In the genomic region with DNA sequence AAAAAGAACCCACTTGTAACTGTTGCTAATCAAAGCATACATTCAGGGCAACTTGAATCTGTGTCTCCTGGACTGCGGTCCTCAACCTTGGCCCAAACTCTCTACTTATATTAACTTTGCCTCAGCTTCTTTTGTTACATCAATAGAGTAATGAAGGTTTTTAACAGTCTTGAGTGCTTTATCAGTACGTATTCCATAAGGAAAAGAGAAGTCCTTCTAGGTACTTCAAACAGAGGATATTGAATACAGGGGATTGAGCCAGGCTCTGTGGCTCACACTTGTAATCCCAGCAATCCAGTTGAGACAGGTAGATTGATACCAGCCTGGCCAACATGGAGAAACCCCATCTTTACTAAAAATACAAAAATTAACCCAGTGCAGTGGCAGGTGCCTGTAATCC, we compare ENCODE assay signal across 20 cellular contexts. TPM values are rescaled to one million over a fixed set of nuclear protein-coding genes. Genes with fewer than 3 reads are reported as not detected.
A peak's percentile ranks its signal among the peaks of the same experiment; 100 is the strongest.
DNase-seq lines count a peak whose midpoint lies in the region; ATAC-seq and TF ChIP-seq lines count a peak whose summit lies in the region.
"Had no signal": no experiment of that assay in that cellular context is flagged by ENCODE, and none has a peak within 500 bp of the region (broad histone marks: within the 10 kb centered on the region; RNA-seq: fewer than 3 reads in every experiment).

No MANE protein-coding gene starts in this region.

- no peak for TF ChIP-seq CTCF in C4-2B (conservative IDR thresholded peaks at IDR 0.05)
- TF ChIP-seq CTCF in CD4-positive, alpha-beta T cell (IDR thresholded peaks at IDR 0.05), result no peak
- no peak for TF ChIP-seq CTCF in activated CD8-positive, alpha-beta T cell treated with anti-CD3 and anti-CD28 coated beads for 36 hours (IDR thresholded peaks at IDR 0.05)

- ATAC-seq in CD4-positive, alpha-beta T cell (ENCODE audit: poor library complexity), result no peak
- ATAC-seq in activated CD8-positive, alpha-beta T cell treated with anti-CD3 and anti-CD28 coated beads for 36 hours, result no peak
- no peak for ATAC-seq in naive thymus-derived CD4-positive, alpha-beta T cell

- no peaks in the 10 kb centered on the region for H3K27me3 Mint-ChIP-seq in CD4-positive, alpha-beta T cell
- H3K27me3 Mint-ChIP-seq in activated CD8-positive, alpha-beta T cell treated with anti-CD3 and anti-CD28 coated beads for 36 hours, result peaks cover 2% of the 10 kb centered on the region
- H3K27me3 Mint-ChIP-seq in naive thymus-derived CD4-positive, alpha-beta T cell, result peaks cover 0 to 6% (median 0%) of the 10 kb centered on the region in 5 donors

- H3K36me3 Mint-ChIP-seq in CD4-positive, alpha-beta T cell (ENCODE audit: low read depth), result peaks cover 3% of the 10 kb centered on the region
- H3K36me3 Mint-ChIP-seq in activated CD8-positive, alpha-beta T cell treated with anti-CD3 and anti-CD28 coated beads for 36 hours (ENCODE audit: low read depth), result no peaks in the 10 kb centered on the region
- H3K36me3 Mint-ChIP-seq in naive thymus-derived CD4-positive, alpha-beta T cell, result peaks cover 0 to 4% (median 0%) of the 10 kb centered on the region in 5 donors

- peak overlapping the region; percentile 77 for H3K4me3 Mint-ChIP-seq in CD4-positive, alpha-beta T cell
- H3K4me3 Mint-ChIP-seq in activated CD8-positive, alpha-beta T cell treated with anti-CD3 and anti-CD28 coated beads for 36 hours, result peak overlapping the region; percentile 83
- peak overlapping the region; percentile 25 to 68 (median 50) for H3K4me3 Mint-ChIP-seq in naive thymus-derived CD4-positive, alpha-beta T cell

- POLR2A ChIA-PET in CD4-positive, alpha-beta T cell (lab: Charles Lee), result interaction anchor here (0.5 kb wide), 1 partner anchor 159 kb away, joined by 3 read pairs; no protein-coding TSS in a partner anchor
- POLR2A ChIA-PET in activated CD8-positive, alpha-beta T cell treated with anti-CD3 and anti-CD28 coated beads for 36 hours (lab: Charles Lee), result interaction anchor here (0.6 kb wide), 1 partner anchor 13 kb away, joined by 3 read pairs; no protein-coding TSS in a partner anchor
- POLR2A ChIA-PET in naive thymus-derived CD4-positive, alpha-beta T cell (lab: Charles Lee), result interaction anchor here (0.6 to 0.7 kb wide), 5 partner anchors 9 to 1060 kb away, joined by 3 read pairs; partner anchors contain the start of genes C19orf44 and CALR3

- H3K4me1 ChIP-seq in naive thymus-derived CD4-positive, alpha-beta T cell (ENCODE audit: control insufficient read depth in 2 of 2, insufficient read depth in 2 of 2, low read length in 2 of 2), result peaks cover 5 to 15% of the 10 kb centered on the region in 2 donors

- H3K4me1 Mint-ChIP-seq in CD4-positive, alpha-beta T cell (ENCODE audit: low read depth), result peaks cover 29% of the 10 kb centered on the region
- H3K4me1 Mint-ChIP-seq in activated CD8-positive, alpha-beta T cell treated with anti-CD3 and anti-CD28 coated beads for 36 hours (ENCODE audit: low read depth), result peaks cover 21% of the 10 kb centered on the region
- peaks cover 19 to 33% (median 30%) of the 10 kb centered on the region in 7 donors for H3K4me1 Mint-ChIP-seq in naive thymus-derived CD4-positive, alpha-beta T cell

- H3K9me3 ChIP-seq in CD4-positive, alpha-beta T cell (ENCODE audit: control insufficient read depth, low read length), result no peaks in the 10 kb centered on the region
- H3K9me3 ChIP-seq in naive thymus-derived CD4-positive, alpha-beta T cell (ENCODE audit: control insufficient read depth in 2 of 3, low read length in 3 of 3), result no peaks in the 10 kb centered on the region

- H3K36me3 ChIP-seq in naive thymus-derived CD4-positive, alpha-beta T cell (ENCODE audit: control insufficient read depth in 2 of 3, insufficient read depth in 3 of 3, low read length in 3 of 3), result peaks cover 0 to 3% (median 0%) of the 10 kb centered on the region in 3 experiments
- H3K36me3 ChIP-seq: esophagus muscularis mucosa had no signal

- intact Hi-C loops in CD4-positive, alpha-beta T cell (cut with DNase I, micrococcal nuclease), result loop anchor here in 1 of 2 experiments (5.0 kb wide), 1 partner anchor 276 kb away; the partner anchor contains the start of gene AP1M1
- intact Hi-C loops in activated CD8-positive, alpha-beta T cell treated with anti-CD3 and anti-CD28 coated beads for 36 hours (cut with micrococcal nuclease), result no loop called here
- intact Hi-C loops in naive thymus-derived CD4-positive, alpha-beta T cell (cut with micrococcal nuclease), result loop anchor here (1.0 to 5.0 kb wide), 7 partner anchors 23 to 1096 kb away; partner anchors contain the start of genes C19orf44 (in 2 of the 2), CALR3 (in 2 of the 2), MED26 (in 2 of the 2) and AKAP8 (in 1 of the 2)

- DNase-seq in CD4-positive, alpha-beta T cell, result no peak
- DNase-seq in activated CD8-positive, alpha-beta T cell treated with anti-CD3 and anti-CD28 coated beads for 36 hours, result no peak
- DNase-seq in naive thymus-derived CD4-positive, alpha-beta T cell, result no peak
- DNase-seq in NCI-H128 (lab: John Stamatoyannopoulos, UW; ENCODE audit: unreplicated experiment) (no peak), NCI-H146 (lab: John Stamatoyannopoulos, UW) (no peak), NCI-H226 (no peak)
- DNase-seq: activated CD8-positive, alpha-beta memory T cell treated with anti-CD3 and anti-CD28 coated beads for 24 hours; activated naive CD4-positive, alpha-beta T cell treated with Interleukin-2 at 50 U/mL for 16 hours; DMS79 treated with DMSO at 0.1 percent for 48 hours; mesendoderm; MV-4-11; NCI-H526; stimulated activated CD4-positive, alpha-beta T cell treated with anti-CD3 and anti-CD28 coated beads, Interleukin-4, amount 100 ng/mL, for 1 hour; stimulated activated CD8-positive, alpha-beta memory T cell treated with anti-CD3 and anti-CD28 coated beads, Interleukin-4, amount 100 ng/mL, for 48 hours had no signal

- H3K27me3 ChIP-seq in CD4-positive, alpha-beta T cell (ENCODE audit: control insufficient read depth, insufficient read depth, low read length), result no peaks in the 10 kb centered on the region
- H3K27me3 ChIP-seq in naive thymus-derived CD4-positive, alpha-beta T cell (ENCODE audit: control insufficient read depth in 2 of 2, insufficient read depth in 2 of 2, low read length in 2 of 2), result no peaks in the 10 kb centered on the region
- H3K27me3 ChIP-seq: BLaER1, esophagus muscularis mucosa had no signal

- no peak overlapping the region for H3K27ac Mint-ChIP-seq in CD4-positive, alpha-beta T cell
- H3K27ac Mint-ChIP-seq in activated CD8-positive, alpha-beta T cell treated with anti-CD3 and anti-CD28 coated beads for 36 hours, result no peak overlapping the region
- peak overlapping the region in 2 of 9 donors; percentile 48 to 56 for H3K27ac Mint-ChIP-seq in naive thymus-derived CD4-positive, alpha-beta T cell

- peak overlapping the region; percentile 96; the same call in 1 of the 2 replicates for H3K27ac ChIP-seq in C4-2B
- no peak overlapping the region for H3K27ac ChIP-seq in CD4-positive, alpha-beta T cell (ENCODE audit: low read depth, low read length)
- H3K27ac ChIP-seq in naive thymus-derived CD4-positive, alpha-beta T cell (ENCODE audit: low read depth, low read length), result no peak overlapping the region

- H3K4me3 ChIP-seq in naive thymus-derived CD4-positive, alpha-beta T cell (ENCODE audit: low read length), result no peak overlapping the region

- CTCF ChIA-PET in CD4-positive, alpha-beta T cell (lab: Charles Lee), result no interaction called here
- CTCF ChIA-PET in activated CD8-positive, alpha-beta T cell treated with anti-CD3 and anti-CD28 coated beads for 36 hours (lab: Charles Lee), result no interaction called here
- CTCF ChIA-PET in naive thymus-derived CD4-positive, alpha-beta T cell (lab: Charles Lee), result no interaction called here

- H3K9me3 Mint-ChIP-seq in CD4-positive, alpha-beta T cell, result no peaks in the 10 kb centered on the region
- peaks cover 1% of the 10 kb centered on the region for H3K9me3 Mint-ChIP-seq in activated CD8-positive, alpha-beta T cell treated with anti-CD3 and anti-CD28 coated beads for 36 hours
- peaks cover 0 to 4% (median 0%) of the 10 kb centered on the region in 11 donors for H3K9me3 Mint-ChIP-seq in naive thymus-derived CD4-positive, alpha-beta T cell

RNA-seq across cellular contexts. Expression of gene EPS15L1, which starts 1.2 kb away (rescaled TPM):
- total RNA-seq in CD4-positive, alpha-beta T cell, result 10 to 100 TPM; 24.6 to 26.5 TPM
- total RNA-seq in activated CD8-positive, alpha-beta T cell treated with anti-CD3 and anti-CD28 coated beads for 36 hours, result 10 to 100 TPM; 27.4 to 28.3 TPM
- total RNA-seq in naive thymus-derived CD4-positive, alpha-beta T cell, result 10 to 100 TPM; 40.8 to 60.1 (median 48.3) TPM
- polyA plus RNA-seq in naive thymus-derived CD4-positive, alpha-beta T cell, result 10 to 100 TPM in 1 of 2 donors, 1 to 10 TPM in 1; 9.5 to 14.6 TPM

RNA-seq across cellular contexts. Expression of gene CALR3, which starts 23.0 kb away (rescaled TPM):
- not detected for total RNA-seq in CD4-positive, alpha-beta T cell
- total RNA-seq in activated CD8-positive, alpha-beta T cell treated with anti-CD3 and anti-CD28 coated beads for 36 hours, result not detected
- not detected for total RNA-seq in naive thymus-derived CD4-positive, alpha-beta T cell
- polyA plus RNA-seq in naive thymus-derived CD4-positive, alpha-beta T cell, result not detected
- total RNA-seq: dermis microvascular lymphatic vessel endothelial cell, esophagus muscularis mucosa, osteocyte had no signal
- polyA plus RNA-seq: keratinocyte had no signal

RNA-seq across cellular contexts. Expression of gene C19orf44, which starts 23.2 kb away (rescaled TPM):
- total RNA-seq in CD4-positive, alpha-beta T cell, result 1 to 10 TPM in 1 of 2 experiments, under 1 TPM in 1; 0.78 to 1.0 TPM
- 1 to 10 TPM; 1.9 to 2.3 TPM for total RNA-seq in activated CD8-positive, alpha-beta T cell treated with anti-CD3 and anti-CD28 coated beads for 36 hours
- total RNA-seq in naive thymus-derived CD4-positive, alpha-beta T cell, result 1 to 10 TPM; 1.5 to 6.0 (median 3.4) TPM
- 1 to 10 TPM; 1.3 to 2.1 TPM for polyA plus RNA-seq in naive thymus-derived CD4-positive, alpha-beta T cell
